ENCODE assay signal across 15 cellular contexts in the genomic region with DNA sequence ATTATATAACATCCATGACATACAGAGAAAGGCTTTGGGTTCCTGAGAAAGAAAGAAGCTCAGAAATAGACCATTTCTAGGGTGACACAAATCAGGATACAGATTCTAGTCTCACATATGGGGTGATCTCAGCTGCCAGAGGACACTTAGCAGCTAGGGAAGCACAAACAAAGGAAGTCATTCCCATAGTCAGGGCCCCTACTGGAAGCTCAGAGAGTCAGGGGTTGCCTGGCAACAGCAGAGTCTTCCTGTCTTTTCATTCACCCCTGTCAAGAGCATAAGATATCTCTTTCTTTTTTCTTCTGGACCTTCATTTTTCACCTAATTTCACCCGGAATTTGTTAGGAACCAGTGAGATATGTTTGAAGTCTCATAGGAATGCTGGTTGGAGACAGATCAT.
"Had no signal": no experiment of that assay in that cellular context is flagged by ENCODE, and none has a peak within 500 bp of the region (broad histone marks: within the 10 kb centered on the region; RNA-seq: fewer than 3 reads in every experiment).

No MANE protein-coding gene starts in this region.

- H3K36me3 ChIP-seq: gastrocnemius medialis, heart right ventricle, thoracic aorta had no signal

- DNase-seq: activated CD4-positive, alpha-beta memory T cell treated with anti-CD3 and anti-CD28 coated beads for 36 hours; activated gamma-delta T cell treated with Interleukin-2 at 50 U/mL for 16 hours; activated naive CD8-positive, alpha-beta T cell treated with anti-CD3 and anti-CD28 coated beads, Interleukin-2, amount 10 ng/mL, durations not matched to agents 7 days and 5 days; activated T-cell treated with anti-CD3 and anti-CD28 coated beads, Interleukin-2, amount 50 U/mL, for 48 hours; effector CD8-positive, alpha-beta T cell; gastrocnemius medialis; heart right ventricle; left ventricle myocardium superior; retina; stimulated activated CD4-positive, alpha-beta T cell treated with anti-CD3 and anti-CD28 coated beads, Interleukin-4, amount 100 ng/mL, for 4 hours; stimulated activated naive CD8-positive, alpha-beta T cell treated with anti-CD3 and anti-CD28 coated beads, Interleukin-15, amount 100 ng/mL, for 72 hours; T-helper 9 cell had no signal

- H3K27me3 ChIP-seq: gastrocnemius medialis had no signal

- H3K36me3 Mint-ChIP-seq: activated CD4-positive, alpha-beta memory T cell treated with anti-CD3 and anti-CD28 coated beads for 36 hours; activated naive CD8-positive, alpha-beta T cell treated with anti-CD3 and anti-CD28 coated beads, Interleukin-2, amount 10 ng/mL, durations not matched to agents 7 days and 5 days had no signal

- H3K4me1 ChIP-seq: heart right ventricle had no signal

- H3K27ac Mint-ChIP-seq: activated CD4-positive, alpha-beta memory T cell treated with anti-CD3 and anti-CD28 coated beads for 36 hours; activated naive CD8-positive, alpha-beta T cell treated with anti-CD3 and anti-CD28 coated beads, Interleukin-2, amount 10 ng/mL, durations not matched to agents 7 days and 5 days; stimulated activated naive CD8-positive, alpha-beta T cell treated with anti-CD3 and anti-CD28 coated beads, Interleukin-15, amount 100 ng/mL, for 72 hours had no signal

- ATAC-seq: gastrocnemius medialis; heart right ventricle; left ventricle myocardium superior; stimulated activated naive CD8-positive, alpha-beta T cell treated with anti-CD3 and anti-CD28 coated beads, Interleukin-15, amount 100 ng/mL, for 72 hours had no signal

- H3K4me3 ChIP-seq: gastrocnemius medialis, heart right ventricle, skin epidermis, thoracic aorta had no signal

- H3K4me1 Mint-ChIP-seq: activated naive CD8-positive, alpha-beta T cell treated with anti-CD3 and anti-CD28 coated beads, Interleukin-2, amount 10 ng/mL, durations not matched to agents 7 days and 5 days; stimulated activated naive CD8-positive, alpha-beta T cell treated with anti-CD3 and anti-CD28 coated beads, Interleukin-15, amount 100 ng/mL, for 72 hours had no signal

- H3K9me3 ChIP-seq: gastrocnemius medialis, thoracic aorta had no signal

- H3K9me3 Mint-ChIP-seq: activated naive CD8-positive, alpha-beta T cell treated with anti-CD3 and anti-CD28 coated beads, Interleukin-2, amount 10 ng/mL, durations not matched to agents 7 days and 5 days had no signal

- H3K27ac ChIP-seq: epithelial cell of prostate, gastrocnemius medialis, heart right ventricle, skin epidermis, thoracic aorta had no signal

- H3K4me3 Mint-ChIP-seq: activated CD4-positive, alpha-beta memory T cell treated with anti-CD3 and anti-CD28 coated beads for 36 hours; activated naive CD8-positive, alpha-beta T cell treated with anti-CD3 and anti-CD28 coated beads, Interleukin-2, amount 10 ng/mL, durations not matched to agents 7 days and 5 days; stimulated activated naive CD8-positive, alpha-beta T cell treated with anti-CD3 and anti-CD28 coated beads, Interleukin-15, amount 100 ng/mL, for 72 hours had no signal
